7 cellular contexts compared by ENCODE assay signal in the genomic region with DNA sequence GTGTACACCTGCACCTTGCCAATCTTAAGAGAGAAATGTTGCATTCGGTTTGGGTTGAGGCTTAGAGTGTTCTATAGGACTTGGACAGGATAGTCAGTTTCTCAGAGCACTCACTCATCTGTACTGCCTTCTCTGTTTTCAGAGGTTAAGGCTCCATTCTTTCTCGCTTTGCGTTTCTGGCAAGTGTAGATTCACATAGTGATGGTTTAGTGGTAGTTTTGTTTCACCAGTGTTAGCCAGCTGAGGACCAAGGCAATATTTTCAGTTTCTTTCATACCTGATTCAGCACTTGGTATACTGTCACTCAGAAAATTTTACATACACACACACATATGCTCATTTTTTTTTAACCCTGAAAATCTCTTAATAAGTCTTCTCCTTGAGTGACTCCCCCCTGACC. TPM values are rescaled to one million over a fixed set of nuclear protein-coding genes. Genes with fewer than 3 reads are reported as not detected.
A peak's percentile ranks its signal among the peaks of the same experiment; 100 is the strongest.
DNase-seq lines count a peak whose midpoint lies in the region; ATAC-seq, FAIRE-seq and TF ChIP-seq lines count a peak whose summit lies in the region.

No MANE protein-coding gene starts in this region.

- TF ChIP-seq POLR2A in gastroesophageal sphincter (IDR thresholded peaks at IDR 0.05) (no peak), spleen (IDR thresholded peaks at IDR 0.05) (no peak), GM12891 (IDR thresholded peaks at IDR 0.05; ENCODE audit: low read depth, low read length) (no peak)

- WGBS in gastroesophageal sphincter (ENCODE audit: low coverage in 1 of 2), 2 donors, result 40 to 42% methylated on average over 3 of the region's 3 CpGs
- whole genome bisulfite sequencing in spleen, 5 donors, result 58 to 80% (median 73%) methylated on average over 3 of the region's 3 CpGs

- TF ChIP-seq EP300 in gastroesophageal sphincter (IDR thresholded peaks at IDR 0.05), result no peak

- FAIRE-seq in GM12891 (lab: Jason Lieb, UNC), result no peak

- ATAC-seq in WTC11 (no peak), gastroesophageal sphincter (no peak), HG03135 (IDR thresholded peaks at IDR 0.05; ENCODE audit: unreplicated experiment) (no peak)

- H3K27me3 ChIP-seq in gastroesophageal sphincter (no peaks in the 10 kb centered on the region), spleen (replicated peaks in 1 of 7) (no peaks in the 10 kb centered on the region)

- no peak for DNase-seq in WTC11 (ENCODE audit: low spot score)
- DNase-seq in spleen, result no peak
- no peak for DNase-seq in HK-2 (ENCODE audit: unreplicated experiment)
- no peak for DNase-seq in GM12891 (ENCODE audit: insufficient read length, low spot score)

- POLR2A ChIA-PET in HEK293 (lab: Yijun Ruan, JAX), result interaction anchor here (1.0 kb wide), 1 partner anchor 35 kb away, joined by 3 read pairs; no protein-coding TSS in a partner anchor
- POLR2A ChIA-PET in WTC11 (lab: Charles Lee), result no interaction called here

- H3K36me3 ChIP-seq in HEK293 (ENCODE audit: control insufficient read depth in 2 of 2, insufficient read depth in 1 of 2, low read length in 2 of 2), result peaks cover 10 to 44% of the 10 kb centered on the region in 2 experiments; a peak in 2 of 3 replicates
- H3K36me3 ChIP-seq in gastroesophageal sphincter, result peaks cover 0 to 44% of the 10 kb centered on the region in 2 donors
- H3K36me3 ChIP-seq in spleen, result peaks cover 0 to 45% (median 40%) of the 10 kb centered on the region in 6 donors

- no peaks in the 10 kb centered on the region for H3K9me3 Mint-ChIP-seq in WTC11

- H3K4me1 ChIP-seq in HEK293 (ENCODE audit: control insufficient read depth, insufficient read depth, low read length) (peaks cover 9% of the 10 kb centered on the region; the same call in 1 of the 2 replicates), gastroesophageal sphincter (peaks cover 0 to 31% (median 8%) of the 10 kb centered on the region in 3 donors), spleen (peaks cover 13 to 64% (median 29%) of the 10 kb centered on the region in 6 donors)

- peak overlapping the region; percentile 93 for H3K4me3 Mint-ChIP-seq in WTC11

- intact Hi-C loops in spleen (cut with DNase I; ENCODE audit: low total_unique reads), result no loop called here

- no peak overlapping the region for H3K27ac ChIP-seq in HEK293 (ENCODE audit: extremely low read depth, low read depth, low read length)
- peak overlapping the region in 1 of 4 donors; percentile 93 for H3K27ac ChIP-seq in gastroesophageal sphincter
- H3K27ac ChIP-seq in spleen, result peak overlapping the region in 1 of 8 donors; percentile 89

- peaks cover 27% of the 10 kb centered on the region for H3K36me3 Mint-ChIP-seq in WTC11

- H3K27me3 Mint-ChIP-seq in WTC11 (ENCODE audit: low read depth), result peaks cover 2% of the 10 kb centered on the region; the same call in 1 of the 2 replicates

- H3K27ac Mint-ChIP-seq in WTC11, result peak overlapping the region; percentile 91

- H3K9me3 ChIP-seq in HEK293 (ENCODE audit: control insufficient read depth, insufficient read depth, low read depth, low read length) (no peaks in the 10 kb centered on the region), gastroesophageal sphincter (no peaks in the 10 kb centered on the region), spleen (no peaks in the 10 kb centered on the region)

- CTCF ChIA-PET in HEK293 (lab: Yijun Ruan, JAX) (interaction anchor here (0.6 to 1.4 kb wide), 4 partner anchors 35 to 398 kb away, joined by 3 to 9 read pairs (median 4); no protein-coding TSS in a partner anchor), WTC11 (lab: Charles Lee) (no interaction called here)

- H3K4me3 ChIP-seq in HEK293 (ENCODE audit: low read depth, low read length) (peak overlapping the region; percentile 95), gastroesophageal sphincter (peak overlapping the region; percentile 80 to 87), spleen (peak overlapping the region in 7 of 8 donors; percentile 82 to 100 (median 99))

- no peak for TF ChIP-seq CTCF in HEK293 (tag by site-specific recombination; IDR thresholded peaks at IDR 0.05)
- TF ChIP-seq CTCF in WTC11 (IDR thresholded peaks at IDR 0.05), result no peak
- no peak for TF ChIP-seq CTCF in gastroesophageal sphincter (IDR thresholded peaks at IDR 0.05)
- no peak for TF ChIP-seq CTCF in spleen (IDR thresholded peaks at IDR 0.05 in 8 of 11, conservative IDR thresholded peaks at IDR 0.05 in 3 of 11)

- H3K4me1 Mint-ChIP-seq in WTC11, result peaks cover 12% of the 10 kb centered on the region

TF ChIP-seq in HEK293, 187 proteins besides CTCF, POLR2A, EP300 and RAD21 (continues in another document):
- TF ChIP-seq INSM2 (tag by site-specific recombination; IDR thresholded peaks at IDR 0.05) (no peak), ZNF274 (IDR thresholded peaks at IDR 0.05; ENCODE audit: low read length) (no peak), ZNF274 (tag by site-specific recombination; IDR thresholded peaks at IDR 0.05; ENCODE audit: borderline replicate concordance) (no peak)

TF ChIP-seq in WTC11, 78 proteins besides CTCF, POLR2A, EP300 and RAD21 (continues in another document):
- TF ChIP-seq ELF4 (CRISPR knock-in tag; IDR thresholded peaks at IDR 0.05; ENCODE audit: low read depth), result no peak
- TF ChIP-seq NR2C2 (CRISPR knock-in tag; IDR thresholded peaks at IDR 0.05), result no peak
- no peak for TF ChIP-seq PRDM15 (CRISPR knock-in tag; IDR thresholded peaks at IDR 0.05)

TF ChIP-seq in GM12891, 5 proteins besides CTCF, POLR2A, EP300 and RAD21:
- TF ChIP-seq PAX5 (IDR thresholded peaks at IDR 0.05; ENCODE audit: insufficient read depth, low read length, severe bottlenecking) (no peak), TAF1 (IDR thresholded peaks at IDR 0.05; ENCODE audit: low read depth, low read length) (no peak), POU2F2 (IDR thresholded peaks at IDR 0.05; ENCODE audit: low read depth, low read length) (no peak), POLR2AphosphoS5 (IDR thresholded peaks at IDR 0.05; ENCODE audit: low read depth, low read length) (no peak), SPI1 (IDR thresholded peaks at IDR 0.05; ENCODE audit: low read depth, low read length) (no peak)

RNA-seq across cellular contexts. Expression of gene ATXN1L, which starts 1.3 kb away (rescaled TPM):
- 21.5 to 23.2 TPM (median 23.0 TPM) in 3 replicates for total RNA-seq in WTC11 (2021)
- total RNA-seq in gastroesophageal sphincter, result 10 to 100 TPM; 30.4 to 56.5 (median 40.9) TPM
- 10 to 100 TPM; 25.5 to 37.5 (median 31.1) TPM for total RNA-seq in spleen
- 1 to 10 TPM; 3.1 to 8.1 (median 3.3) TPM for polyA plus RNA-seq in spleen
- 11.0 TPM for polyA plus RNA-seq in GM12891 (2012; ENCODE audit: low read depth, missing spikeins)

RNA-seq across cellular contexts. Expression of gene ZNF821, which starts 36.9 kb away (rescaled TPM):
- total RNA-seq in WTC11 (2021), result 14.1 to 16.2 TPM (median 15.4 TPM) in 3 replicates
- 1 to 10 TPM; 2.8 to 10.0 (median 7.3) TPM for total RNA-seq in gastroesophageal sphincter
- 10 to 100 TPM in 5 of 7 donors, 1 to 10 TPM in 2; 7.9 to 15.9 (median 10.6) TPM for total RNA-seq in spleen
- polyA plus RNA-seq in spleen, result 10 to 100 TPM in 1 of 3 donors, 1 to 10 TPM in 2; 8.7 to 13.7 (median 9.6) TPM
- 4.2 TPM for polyA plus RNA-seq in GM12891 (2012; ENCODE audit: low read depth, missing spikeins)

RNA-seq across cellular contexts. Expression of gene AP1G1, which starts 38.5 kb away (rescaled TPM):
- total RNA-seq in WTC11 (2021) (67.9 to 74.5 TPM (median 72.4 TPM) in 3 replicates), gastroesophageal sphincter (10 to 100 TPM; 43.7 to 66.2 (median 57.1) TPM), spleen (100 to 1,000 TPM in 5 of 7 donors, 10 to 100 TPM in 2; 86.2 to 125 (median 104) TPM)
- polyA plus RNA-seq in spleen, result 10 to 100 TPM; 11.2 to 15.8 (median 14.5) TPM
- polyA plus RNA-seq in GM12891 (2012; ENCODE audit: low read depth, missing spikeins), result 22.3 TPM

RNA-seq across cellular contexts. Expression of gene IST1, which starts 48.2 kb away (rescaled TPM):
- total RNA-seq in WTC11 (2021) (255 to 272 TPM (median 268 TPM) in 3 replicates), gastroesophageal sphincter (100 to 1,000 TPM; 156 to 202 (median 189) TPM), spleen (100 to 1,000 TPM; 208 to 249 (median 232) TPM)
- 100 to 1,000 TPM in 2 of 3 donors, 10 to 100 TPM in 1; 99.0 to 131 (median 127) TPM for polyA plus RNA-seq in spleen
- 130 TPM for polyA plus RNA-seq in GM12891 (2012; ENCODE audit: low read depth, missing spikeins)
